ENCODE assay signal across 1 cellular context in the genomic region with DNA sequence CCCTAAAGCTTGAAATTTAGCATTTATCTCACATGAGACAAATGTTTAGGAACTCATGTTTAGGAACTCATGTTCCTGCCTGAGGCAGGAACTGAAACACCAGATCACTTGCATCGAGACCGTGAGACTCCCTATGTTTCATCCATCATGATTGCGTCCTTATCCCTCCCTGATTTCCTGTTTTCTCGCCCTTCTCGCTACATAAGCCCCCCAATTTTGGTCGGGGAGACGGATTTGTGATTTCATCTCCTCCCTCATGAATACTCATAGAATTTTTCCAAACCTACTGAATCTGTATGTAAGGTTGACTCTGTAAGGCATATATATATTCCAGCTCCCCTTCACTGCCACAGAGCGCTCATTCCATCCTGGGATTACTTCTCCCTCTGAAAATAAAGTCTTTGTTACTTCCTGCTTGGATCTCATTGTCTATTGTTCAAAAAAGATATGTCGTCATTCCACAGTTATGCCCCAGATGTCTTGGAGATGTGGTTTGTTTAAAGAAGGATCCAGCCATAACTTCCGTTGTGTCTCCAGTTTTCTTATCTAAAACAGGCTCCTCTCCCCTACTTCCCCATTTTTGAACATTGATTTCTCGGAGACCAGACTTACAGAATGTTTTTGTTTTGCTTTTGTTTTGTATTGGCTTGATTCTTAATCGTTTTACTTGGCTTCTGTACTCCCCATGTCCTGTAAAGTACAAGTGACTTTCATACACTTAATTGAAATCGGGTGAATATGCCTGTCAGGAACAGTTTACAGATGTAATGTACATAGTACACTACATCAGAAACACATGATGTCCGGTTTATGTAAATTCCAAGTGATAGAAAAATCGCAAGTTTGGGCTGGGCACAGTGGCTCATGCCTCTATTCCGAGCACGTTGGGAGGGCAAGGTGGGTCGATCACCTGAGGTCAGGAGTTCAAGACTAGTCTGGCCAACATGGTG.
TF ChIP-seq lines count a peak whose summit lies in the region.

No MANE protein-coding gene starts in this region.

TF ChIP-seq in endothelial cell of umbilical vein, 7 proteins besides CTCF, POLR2A, EP300 and RAD21 (continued from another document):
- peak; percentile 35 for TF ChIP-seq GATA2 (IDR thresholded peaks at IDR 0.05; ENCODE audit: insufficient read depth, insufficient read length, low read depth, low read length)
